Comparison of ENCODE assay signal across 19 cellular contexts in the genomic region with DNA sequence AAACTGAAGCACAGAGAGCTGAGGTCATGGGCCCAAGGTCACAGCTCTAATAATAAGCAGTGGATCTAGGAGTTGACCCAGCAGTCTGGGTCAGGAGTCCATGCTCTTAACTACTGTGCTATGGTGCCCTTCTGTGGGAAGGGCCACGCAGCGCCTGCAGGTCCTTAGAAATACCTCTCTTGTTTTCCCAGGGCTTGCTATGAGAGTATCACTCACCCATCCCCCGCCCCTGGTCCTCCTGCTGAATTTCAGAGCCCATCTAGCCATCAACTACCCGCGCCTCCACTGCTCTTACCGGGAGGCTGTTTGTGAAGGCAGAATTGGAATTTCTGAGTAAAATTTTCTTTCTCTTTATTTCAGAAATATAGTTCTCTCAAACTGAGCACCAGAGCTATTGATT. TPM values are rescaled to one million over a fixed set of nuclear protein-coding genes. Genes with fewer than 3 reads are reported as not detected.
"Had no signal": no experiment of that assay in that cellular context is flagged by ENCODE, and none has a peak within 500 bp of the region (broad histone marks: within the 10 kb centered on the region; RNA-seq: fewer than 3 reads in every experiment).

No MANE protein-coding gene starts in this region.

- H3K27ac ChIP-seq: dorsolateral prefrontal cortex, pancreas, SK-N-MC, upper lobe of left lung had no signal

- H3K9me3 ChIP-seq: pancreas, upper lobe of left lung had no signal

- H3K4me1 ChIP-seq: pancreas had no signal

- H3K36me3 ChIP-seq: pancreas, upper lobe of left lung had no signal

- FAIRE-seq: astrocyte, bronchial epithelial cell, endometrium, pancreas had no signal

- H3K27me3 Mint-ChIP-seq: stimulated activated naive CD8-positive, alpha-beta T cell treated with anti-CD3 and anti-CD28 coated beads, Interleukin-15, Interleukin-2, amounts not matched to agents 100 ng/mL and 50 ng/mL, for 24 hours had no signal

- H3K4me3 ChIP-seq: dorsolateral prefrontal cortex, pancreas, SK-N-MC, upper lobe of left lung had no signal

- ATAC-seq: left colon, T-cell had no signal

- H3K27ac Mint-ChIP-seq: activated naive CD4-positive, alpha-beta T cell treated with anti-CD3 and anti-CD28 coated beads for 36 hours; activated T-helper 2 cell treated with anti-CD3 and anti-CD28 coated beads, Interferon-gamma antibody, Interleukin-2, Interleukin-4, amounts not matched to agents 10 μg/mL and 5 μg/mL and 100 μg/mL, durations not matched to agents 14 hours and 24 hours and 36 hours; stimulated activated naive CD8-positive, alpha-beta T cell treated with anti-CD3 and anti-CD28 coated beads, Interleukin-15, Interleukin-2, amounts not matched to agents 100 ng/mL and 50 ng/mL, for 24 hours; T-cell had no signal

- H3K4me3 Mint-ChIP-seq: activated naive CD4-positive, alpha-beta T cell treated with anti-CD3 and anti-CD28 coated beads for 36 hours; neural crest cell; stimulated activated naive CD8-positive, alpha-beta T cell treated with anti-CD3 and anti-CD28 coated beads, Interleukin-15, Interleukin-2, amounts not matched to agents 100 ng/mL and 50 ng/mL, for 24 hours; T-cell had no signal

- H3K27me3 ChIP-seq: pancreas, upper lobe of left lung had no signal

- H3K9me3 Mint-ChIP-seq: activated naive CD4-positive, alpha-beta T cell treated with anti-CD3 and anti-CD28 coated beads for 36 hours; activated T-helper 2 cell treated with anti-CD3 and anti-CD28 coated beads, Interferon-gamma antibody, Interleukin-2, Interleukin-4, amounts not matched to agents 10 μg/mL and 5 μg/mL and 100 μg/mL, durations not matched to agents 14 hours and 24 hours and 36 hours; neural crest cell; stimulated activated naive CD8-positive, alpha-beta T cell treated with anti-CD3 and anti-CD28 coated beads, Interleukin-15, Interleukin-2, amounts not matched to agents 100 ng/mL and 50 ng/mL, for 24 hours; T-cell had no signal

- DNase-seq: activated CD4-positive, alpha-beta T cell treated with anti-CD3 and anti-CD28 coated beads, Interleukin-2, amount 50 U/mL, for 48 hours; activated CD4-positive, CD25-positive, alpha-beta regulatory T cell treated with anti-CD3 and anti-CD28 coated beads, Interleukin-2, amount 50 U/mL, for 72 hours; activated naive CD4-positive, alpha-beta T cell treated with anti-CD3 and anti-CD28 coated beads for 36 hours; dorsolateral prefrontal cortex; hypothalamus; left colon; pancreas; stimulated activated CD4-positive, alpha-beta T cell treated with anti-CD3 and anti-CD28 coated beads, Interleukin-4, amount 100 ng/mL, for 24 hours; T-cell; T1000; upper lobe of left lung had no signal

RNA-seq across cellular contexts. Expression of a gene that starts 27.3 kb away (rescaled TPM):
- total RNA-seq: activated naive CD4-positive, alpha-beta T cell treated with anti-CD3 and anti-CD28 coated beads for 36 hours; activated T-helper 2 cell treated with anti-CD3 and anti-CD28 coated beads, Interferon-gamma antibody, Interleukin-2, Interleukin-4, amounts not matched to agents 10 μg/mL and 5 μg/mL and 100 μg/mL, durations not matched to agents 14 hours and 24 hours and 36 hours; astrocyte; bronchial epithelial cell; lung microvascular endothelial cell; neural crest cell had no signal

RNA-seq across cellular contexts. Expression of a gene that starts 42.4 kb away (rescaled TPM):
- total RNA-seq: activated T-helper 2 cell treated with anti-CD3 and anti-CD28 coated beads, Interferon-gamma antibody, Interleukin-2, Interleukin-4, amounts not matched to agents 10 μg/mL and 5 μg/mL and 100 μg/mL, durations not matched to agents 14 hours and 24 hours and 36 hours had no signal
